ENCODE assay signal across 8 cellular contexts in the genomic region with DNA sequence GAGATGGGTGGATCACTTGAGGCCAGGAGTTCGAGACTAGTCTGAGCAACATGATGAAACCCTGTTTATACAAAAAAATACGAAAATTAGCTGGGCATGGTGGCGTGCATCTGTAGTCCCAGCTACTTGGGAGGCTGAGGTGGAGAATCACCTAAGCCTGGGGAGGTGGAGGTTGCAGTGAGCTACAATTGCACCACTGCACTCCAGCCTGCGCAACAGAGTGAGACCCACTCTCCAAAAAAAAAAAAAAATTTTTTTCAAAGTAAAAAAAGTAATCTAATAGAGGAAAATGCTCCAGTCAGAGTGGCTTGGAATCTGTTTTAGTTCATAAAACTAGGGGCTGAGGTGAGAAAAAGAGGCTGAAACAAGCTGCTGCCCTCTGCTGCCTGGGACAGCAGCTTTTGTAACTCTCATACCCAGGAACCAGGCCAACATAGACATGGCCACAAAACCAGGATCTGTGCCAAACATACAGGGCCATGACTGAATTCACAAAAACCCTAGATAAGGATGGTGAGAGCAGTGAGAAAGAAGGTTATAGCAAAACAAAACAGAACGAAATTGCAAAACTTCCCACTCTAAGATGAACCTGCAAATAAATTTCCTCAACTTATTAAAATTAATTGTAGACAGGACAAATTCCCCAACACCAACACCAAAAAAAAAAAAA. TPM values are rescaled to one million over a fixed set of nuclear protein-coding genes. Genes with fewer than 3 reads are reported as not detected.
DNase-seq lines count a peak whose midpoint lies in the region; ATAC-seq and TF ChIP-seq lines count a peak whose summit lies in the region.

No MANE protein-coding gene starts in this region.

- no peak overlapping the region for H3K27ac ChIP-seq in left lung

- H3K9me3 ChIP-seq in left lung, result no peaks in the 10 kb centered on the region

- DNase-seq in D341Med (ENCODE audit: low spot score) (peak; percentile 55), M059J (ENCODE audit: low read depth) (peak; percentile 91), astrocyte of the spinal cord (ENCODE audit: low read depth, low spot score) (peak; percentile 90), left lung (peak in 1 of 2 donors; percentile 41), mesenteric fat pad (ENCODE audit: low spot score) (no peak)
- DNase-seq in activated CD4-positive, alpha-beta T cell treated with anti-CD3 and anti-CD28 coated beads, Interleukin-2, amount 50 U/mL, for 1 hour, result no peak
- no peak for DNase-seq in activated CD4-positive, alpha-beta T cell treated with anti-CD3 and anti-CD28 coated beads, Interleukin-2, amount 50 U/mL, for 48 hours

- in situ Hi-C loops in astrocyte of the spinal cord (cut with HindIII; ENCODE audit: low sequenced_read_pairs), result no loop called here

- H3K36me3 ChIP-seq in left lung, result no peaks in the 10 kb centered on the region

- TF ChIP-seq CTCF in astrocyte of the spinal cord (IDR thresholded peaks at IDR 0.05; ENCODE audit: low read depth, low read length), result peak; percentile 53
- TF ChIP-seq CTCF in left lung (IDR thresholded peaks at IDR 0.05), result no peak

- H3K4me1 ChIP-seq in left lung, result peaks cover 0 to 16% of the 10 kb centered on the region in 2 donors

- no peak overlapping the region for H3K4me3 ChIP-seq in astrocyte of the spinal cord (ENCODE audit: low read depth, low read length)
- H3K4me3 ChIP-seq in left lung, result no peak overlapping the region

- H3K27me3 ChIP-seq in left lung, result no peaks in the 10 kb centered on the region

- ATAC-seq in left lung (peak; percentile 94), HG03439 (IDR thresholded peaks at IDR 0.05; ENCODE audit: unreplicated experiment) (no peak)

- intact Hi-C loops in left lung (cut with DNase I), result no loop called here

RNA-seq across cellular contexts. Expression of a gene that starts 13.1 kb away (rescaled TPM):
- total RNA-seq in M059J (2014; rRNA removed; shearing (Covaris generic)), result 32.4 and 39.9 TPM in 2 replicates
- total RNA-seq in left lung (10 to 100 TPM; 30.4 to 45.8 TPM), mesenteric fat pad (32.3 TPM)

RNA-seq across cellular contexts. Expression of a gene that starts 39.2 kb away (rescaled TPM):
- total RNA-seq in M059J (2014; rRNA removed; shearing (Covaris generic)), result 33.2 and 40.4 TPM in 2 replicates
- total RNA-seq in left lung (10 to 100 TPM; 53.8 to 54.1 TPM), mesenteric fat pad (56.0 TPM)

Comparison
In these comparisons a context has a peak if more than half of its experiments do, and no peak if none do; other contexts are left out.
1. DNase-seq: peak in D341Med (single experiment), M059J (single experiment) and astrocyte of the spinal cord (single experiment); none in mesenteric fat pad (single experiment), activated CD4-positive, alpha-beta T cell treated with anti-CD3 and anti-CD28 coated beads, Interleukin-2, amount 50 U/mL, for 1 hour (single experiment) and activated CD4-positive, alpha-beta T cell treated with anti-CD3 and anti-CD28 coated beads, Interleukin-2, amount 50 U/mL, for 48 hours (0 of 2).